19 cellular contexts compared by ENCODE assay signal in genomic region chr14:95891742-95892141, GRCh38. TPM values are rescaled to one million over a fixed set of nuclear protein-coding genes. Genes with fewer than 3 reads are reported as not detected.
DNase-seq lines count a peak whose midpoint lies in the region; ATAC-seq, FAIRE-seq and TF ChIP-seq lines count a peak whose summit lies in the region.
"Had no signal": no experiment of that assay in that cellular context is flagged by ENCODE, and none has a peak within 500 bp of the region (broad histone marks: within the 10 kb centered on the region; RNA-seq: fewer than 3 reads in every experiment).

No MANE protein-coding gene starts in this region.

- DNase-seq in activated T-cell treated with anti-CD3 and anti-CD28 coated beads, Interleukin-2, amount 50 U/mL, for 72 hours = no peak
- DNase-seq in activated T-cell treated with anti-CD3 and anti-CD28 coated beads, Interleukin-2, amount 50 U/mL, for 24 hours = no peak
- DNase-seq in MG63 (peak; percentile 83), epithelial cell of esophagus (ENCODE audit: low read depth) (peak; percentile 27), stromal cell of bone marrow (ENCODE audit: low read depth) (peak; percentile 61), GM12891 (ENCODE audit: insufficient read length, low spot score) (no peak)
- no peak for DNase-seq in activated naive CD4-positive, alpha-beta T cell (lab: John Stamatoyannopoulos, UW)
- DNase-seq: activated CD4-positive, alpha-beta T cell treated with anti-CD3 and anti-CD28 coated beads, Interleukin-2, amount 50 U/mL, for 1 hour; islet precursor cell; NCI-H1436 treated with DMSO at 0.1 percent for 48 hours; NCI-H524 treated with DMSO at 0.1 percent for 48 hours; RPMI8226; T-helper 17 cell had no signal

- no peak for TF ChIP-seq CTCF in epithelial cell of esophagus (IDR thresholded peaks at IDR 0.05; ENCODE audit: insufficient read depth, low read depth, low read length, missing control alignments)

- no peaks in the 10 kb centered on the region for H3K9me3 ChIP-seq in MG63

- H3K27me3 Mint-ChIP-seq in activated T-cell treated with anti-CD3 and anti-CD28 coated beads, Interleukin-2, amount 50 U/mL, for 72 hours (ENCODE audit: low read depth) = peaks cover 20% of the 10 kb centered on the region
- H3K27me3 Mint-ChIP-seq in activated T-cell treated with anti-CD3 and anti-CD28 coated beads, Interleukin-2, amount 50 U/mL, for 24 hours = peaks cover 17% of the 10 kb centered on the region

- no peaks in the 10 kb centered on the region for H3K36me3 ChIP-seq in MG63

- H3K36me3 Mint-ChIP-seq in activated T-cell treated with anti-CD3 and anti-CD28 coated beads, Interleukin-2, amount 50 U/mL, for 72 hours (ENCODE audit: insufficient read depth in 2 of 2) = no peaks in the 10 kb centered on the region
- H3K36me3 Mint-ChIP-seq in activated T-cell treated with anti-CD3 and anti-CD28 coated beads, Interleukin-2, amount 50 U/mL, for 24 hours (ENCODE audit: low read depth) = no peaks in the 10 kb centered on the region

- ATAC-seq in activated T-cell treated with anti-CD3 and anti-CD28 coated beads, Interleukin-2, amount 50 U/mL, for 72 hours (replicated peaks in 1 of 2) = peak; percentile 50 to 65
- no peak for ATAC-seq in GM19467 (IDR thresholded peaks at IDR 0.05; ENCODE audit: unreplicated experiment)
- ATAC-seq: T-helper 17 cell had no signal

- no peak overlapping the region for H3K4me3 Mint-ChIP-seq in activated T-cell treated with anti-CD3 and anti-CD28 coated beads, Interleukin-2, amount 50 U/mL, for 72 hours
- no peak overlapping the region for H3K4me3 Mint-ChIP-seq in activated T-cell treated with anti-CD3 and anti-CD28 coated beads, Interleukin-2, amount 50 U/mL, for 24 hours
- H3K4me3 Mint-ChIP-seq: activated T-helper 1 cell treated with anti-CD3 and anti-CD28 coated beads, Interleukin-12 subunit alpha, Interleukin-12 subunit beta, Interleukin-2, Interleukin-4 antibody, amounts not matched to agents 30 ng/mL and 10 ng/mL and 1 ng/mL, durations not matched to agents 14 hours and 24 hours and 36 hours; T-helper 17 cell had no signal

- H3K4me1 Mint-ChIP-seq in activated T-cell treated with anti-CD3 and anti-CD28 coated beads, Interleukin-2, amount 50 U/mL, for 72 hours (ENCODE audit: low read depth) = peaks cover 5% of the 10 kb centered on the region
- H3K4me1 Mint-ChIP-seq in activated T-cell treated with anti-CD3 and anti-CD28 coated beads, Interleukin-2, amount 50 U/mL, for 24 hours (ENCODE audit: low read depth) = no peaks in the 10 kb centered on the region
- H3K4me1 Mint-ChIP-seq: T-helper 17 cell had no signal

- no peak overlapping the region for H3K27ac Mint-ChIP-seq in activated T-cell treated with anti-CD3 and anti-CD28 coated beads, Interleukin-2, amount 50 U/mL, for 72 hours
- no peak overlapping the region for H3K27ac Mint-ChIP-seq in activated T-cell treated with anti-CD3 and anti-CD28 coated beads, Interleukin-2, amount 50 U/mL, for 24 hours
- H3K27ac Mint-ChIP-seq: activated T-helper 1 cell treated with anti-CD3 and anti-CD28 coated beads, Interleukin-12 subunit alpha, Interleukin-12 subunit beta, Interleukin-2, Interleukin-4 antibody, amounts not matched to agents 30 ng/mL and 10 ng/mL and 1 ng/mL, durations not matched to agents 14 hours and 24 hours and 36 hours; T-helper 17 cell had no signal

- no peak overlapping the region for H3K4me3 ChIP-seq in MG63
- no peak overlapping the region for H3K4me3 ChIP-seq in epithelial cell of esophagus (ENCODE audit: low read length)

- no peak for TF ChIP-seq POLR2A in GM12891 (IDR thresholded peaks at IDR 0.05; ENCODE audit: low read depth, low read length)

- H3K9me3 Mint-ChIP-seq in activated T-cell treated with anti-CD3 and anti-CD28 coated beads, Interleukin-2, amount 50 U/mL, for 72 hours = no peaks in the 10 kb centered on the region
- H3K9me3 Mint-ChIP-seq in activated T-cell treated with anti-CD3 and anti-CD28 coated beads, Interleukin-2, amount 50 U/mL, for 24 hours = no peaks in the 10 kb centered on the region
- H3K9me3 Mint-ChIP-seq: activated T-helper 1 cell treated with anti-CD3 and anti-CD28 coated beads, Interleukin-12 subunit alpha, Interleukin-12 subunit beta, Interleukin-2, Interleukin-4 antibody, amounts not matched to agents 30 ng/mL and 10 ng/mL and 1 ng/mL, durations not matched to agents 14 hours and 24 hours and 36 hours had no signal

- no peak for FAIRE-seq in GM12891 (lab: Jason Lieb, UNC)

- no peaks in the 10 kb centered on the region for H3K27me3 ChIP-seq in MG63

TF ChIP-seq in GM12891, 5 proteins besides CTCF, POLR2A, EP300 and RAD21:
- no peak for TF ChIP-seq TAF1 (IDR thresholded peaks at IDR 0.05; ENCODE audit: low read depth, low read length)
- no peak for TF ChIP-seq SPI1 (IDR thresholded peaks at IDR 0.05; ENCODE audit: low read depth, low read length)
- TF ChIP-seq POLR2AphosphoS5 (IDR thresholded peaks at IDR 0.05; ENCODE audit: low read depth, low read length) = no peak
- TF ChIP-seq POU2F2 (IDR thresholded peaks at IDR 0.05; ENCODE audit: low read depth, low read length) = no peak
- TF ChIP-seq PAX5 (IDR thresholded peaks at IDR 0.05; ENCODE audit: insufficient read depth, low read length, severe bottlenecking) = no peak

RNA-seq across cellular contexts. Expression of gene TUNAR, which starts 15.1 kb away (rescaled TPM):
- total RNA-seq in activated T-cell treated with anti-CD3 and anti-CD28 coated beads, Interleukin-2, amount 50 U/mL, for 72 hours = not detected
- total RNA-seq in MG63 (2014; rRNA removed; shearing (Covaris generic); ENCODE audit: low replicate concordance) = not detected in 2 replicates
- not detected for polyA plus RNA-seq in GM12891 (2012; ENCODE audit: low read depth, missing spikeins)
- total RNA-seq: A673; activated T-helper 1 cell treated with anti-CD3 and anti-CD28 coated beads, Interleukin-12 subunit alpha, Interleukin-12 subunit beta, Interleukin-2, Interleukin-4 antibody, amounts not matched to agents 30 ng/mL and 10 ng/mL and 1 ng/mL, durations not matched to agents 14 hours and 24 hours and 36 hours; aorta; glomerular endothelial cell; omental fat pad; T-helper 17 cell had no signal
- polyA plus RNA-seq: aorta had no signal

Comparison
In these comparisons a context has a peak if more than half of its experiments do, and no peak if none do; other contexts are left out.
1. DNase-seq: peak in MG63 (single experiment), epithelial cell of esophagus (single experiment) and stromal cell of bone marrow (single experiment); none in activated T-cell treated with anti-CD3 and anti-CD28 coated beads, Interleukin-2, amount 50 U/mL, for 72 hours (0 of 2), activated T-cell treated with anti-CD3 and anti-CD28 coated beads, Interleukin-2, amount 50 U/mL, for 24 hours (single experiment), activated naive CD4-positive, alpha-beta T cell (0 of 4) and GM12891 (single experiment).